In the genomic region with DNA sequence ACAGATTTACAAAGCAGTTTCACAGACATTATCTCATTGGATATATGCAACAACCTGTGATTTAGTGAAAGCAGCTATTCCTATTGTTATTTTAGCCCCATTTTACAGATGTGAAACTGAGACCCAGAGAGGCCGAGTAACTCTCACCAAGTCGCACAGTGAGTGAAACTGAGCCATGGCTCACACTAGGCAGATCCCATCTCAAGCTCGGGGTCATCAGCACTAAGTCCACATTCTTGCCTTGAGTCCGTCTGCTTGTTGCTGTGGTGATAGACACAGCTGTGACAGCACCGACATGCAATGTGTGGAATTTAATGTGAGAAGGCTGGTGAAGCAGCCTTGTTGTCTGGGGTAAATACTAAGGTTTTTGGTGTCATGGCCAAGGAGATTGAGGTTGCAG, we compare ENCODE assay signal across 8 cellular contexts. TPM values are rescaled to one million over a fixed set of nuclear protein-coding genes. Genes with fewer than 3 reads are reported as not detected.
DNase-seq lines count a peak whose midpoint lies in the region; ATAC-seq lines count a peak whose summit lies in the region.

No MANE protein-coding gene starts in this region.

- H3K79me1 ChIP-seq in mesenchymal stem cell (replicated peaks; ENCODE audit: low read length, poor library complexity, severe bottlenecking): peaks cover 15% of the 10 kb centered on the region

- H3K4me3 ChIP-seq in mesenchymal stem cell (ENCODE audit: insufficient read depth in 1 of 2, low read depth in 1 of 2, low read length in 2 of 2) (no peak overlapping the region), H7 (ENCODE audit: insufficient read depth, low read depth, low read length) (no peak overlapping the region)

- no peak overlapping the region for H4K8ac ChIP-seq in mesenchymal stem cell (ENCODE audit: low read length)

- peak overlapping the region; percentile 94 for H2AK5ac ChIP-seq in mesenchymal stem cell (ENCODE audit: low read length, severe bottlenecking)

- H3K27ac ChIP-seq in mesenchymal stem cell (ENCODE audit: low read length, poor library complexity, severe bottlenecking): peak overlapping the region; percentile 89

- H3K4me1 ChIP-seq in mesenchymal stem cell (ENCODE audit: control insufficient read depth, insufficient read depth, low read depth, low read length): peaks cover 6% of the 10 kb centered on the region

- no peak overlapping the region for H2BK12ac ChIP-seq in mesenchymal stem cell (ENCODE audit: low read length in 2 of 2)

- no peak overlapping the region for H3K4me2 ChIP-seq in mesenchymal stem cell (ENCODE audit: low read length, poor library complexity, severe bottlenecking)

- no peak overlapping the region for H2BK15ac ChIP-seq in mesenchymal stem cell (ENCODE audit: low read depth, poor library complexity, severe bottlenecking)

- H4K91ac ChIP-seq in mesenchymal stem cell (ENCODE audit: low read length): no peak overlapping the region

- peak overlapping the region in 1 of 2 experiments; percentile 7 for H3K14ac ChIP-seq in mesenchymal stem cell (ENCODE audit: low read length in 2 of 2)

- 29% methylated on average over 5 of the region's 5 CpGs for WGBS in mesenchymal stem cell

- H2BK120ac ChIP-seq in mesenchymal stem cell (ENCODE audit: low read depth, low read length): no peak overlapping the region

- peak overlapping the region in 1 of 2 experiments; percentile 37 for H3K18ac ChIP-seq in mesenchymal stem cell (ENCODE audit: low read depth in 1 of 2, low read length in 2 of 2)

- no peak overlapping the region for H2AFZ ChIP-seq in mesenchymal stem cell (ENCODE audit: low read depth, low read length)

- no peak overlapping the region for H3K4ac ChIP-seq in mesenchymal stem cell (ENCODE audit: low read depth in 1 of 2, low read length in 2 of 2)

- H3K9me3 ChIP-seq in mesenchymal stem cell (ENCODE audit: control insufficient read depth, low read length): no peaks in the 10 kb centered on the region

- H3K36me3 ChIP-seq in mesenchymal stem cell (ENCODE audit: control insufficient read depth in 1 of 2, insufficient read depth in 2 of 2, low read depth in 1 of 2, low read length in 2 of 2) (peaks cover 28 to 66% of the 10 kb centered on the region in 2 experiments), H7 (replicated peaks; ENCODE audit: control insufficient read depth, insufficient read depth, low read length) (no peaks in the 10 kb centered on the region; the same call in 1 of the 2 replicates)

- peak overlapping the region; percentile 77 for H3K9ac ChIP-seq in mesenchymal stem cell (ENCODE audit: low read length)

- H3K27me3 ChIP-seq in mesenchymal stem cell (ENCODE audit: control insufficient read depth in 1 of 2, insufficient read depth in 1 of 2, low read length in 2 of 2) (no peaks in the 10 kb centered on the region), H7 (ENCODE audit: control insufficient read depth, insufficient read depth, low read length) (no peaks in the 10 kb centered on the region)

- peak; percentile 91 for DNase-seq in AG20443 (ENCODE audit: low spot score)
- peak; percentile 96 for DNase-seq in amniotic epithelial cell (ENCODE audit: low read depth)
- DNase-seq in mesenchymal stem cell: peak; percentile 93
- no peak for DNase-seq in NCI-H524 (lab: John Stamatoyannopoulos, UW)
- no peak for DNase-seq in H7
- no peak for DNase-seq in NCI-H1092 (lab: John Stamatoyannopoulos, UW)
- DNase-seq in activated CD4-positive, CD25-positive, alpha-beta regulatory T cell (lab: John Stamatoyannopoulos, UW): no peak

- H2BK5ac ChIP-seq in mesenchymal stem cell (ENCODE audit: low read depth, low read length, poor library complexity, severe bottlenecking): peak overlapping the region; percentile 89

- no peak overlapping the region for H3K23ac ChIP-seq in mesenchymal stem cell (ENCODE audit: low read length in 2 of 2)

- ATAC-seq in GM21529 (IDR thresholded peaks at IDR 0.05; ENCODE audit: unreplicated experiment): peak; percentile 64

RNA-seq across cellular contexts. Expression of gene GMCL1, which starts 40.3 kb away (rescaled TPM):
- polyA plus RNA-seq in mesenchymal stem cell (2013, experiment 1 of 2): 9.3 TPM
- polyA plus RNA-seq in mesenchymal stem cell (2013, experiment 2 of 2): 8.6 TPM
- total RNA-seq in H7 (2014; rRNA removed; shearing (Covaris generic)): 8.1 and 10.4 TPM in 2 replicates

RNA-seq across cellular contexts. Expression of gene ANXA4, which starts 47.2 kb away (rescaled TPM):
- 99.3 TPM for polyA plus RNA-seq in mesenchymal stem cell (2013, experiment 1 of 2)
- 95.9 TPM for polyA plus RNA-seq in mesenchymal stem cell (2013, experiment 2 of 2)
- total RNA-seq in H7 (2014; rRNA removed; shearing (Covaris generic)): 2.8 and 3.0 TPM in 2 replicates

Comparison
In these comparisons a context has a peak if more than half of its experiments do, and no peak if none do; other contexts are left out.
1. DNase-seq: peak in AG20443 (single experiment), amniotic epithelial cell (single experiment) and mesenchymal stem cell (single experiment); none in NCI-H524 (0 of 2), H7 (single experiment), NCI-H1092 (single experiment) and activated CD4-positive, CD25-positive, alpha-beta regulatory T cell (0 of 4).